2 cellular contexts compared by ENCODE assay signal in the genomic region with DNA sequence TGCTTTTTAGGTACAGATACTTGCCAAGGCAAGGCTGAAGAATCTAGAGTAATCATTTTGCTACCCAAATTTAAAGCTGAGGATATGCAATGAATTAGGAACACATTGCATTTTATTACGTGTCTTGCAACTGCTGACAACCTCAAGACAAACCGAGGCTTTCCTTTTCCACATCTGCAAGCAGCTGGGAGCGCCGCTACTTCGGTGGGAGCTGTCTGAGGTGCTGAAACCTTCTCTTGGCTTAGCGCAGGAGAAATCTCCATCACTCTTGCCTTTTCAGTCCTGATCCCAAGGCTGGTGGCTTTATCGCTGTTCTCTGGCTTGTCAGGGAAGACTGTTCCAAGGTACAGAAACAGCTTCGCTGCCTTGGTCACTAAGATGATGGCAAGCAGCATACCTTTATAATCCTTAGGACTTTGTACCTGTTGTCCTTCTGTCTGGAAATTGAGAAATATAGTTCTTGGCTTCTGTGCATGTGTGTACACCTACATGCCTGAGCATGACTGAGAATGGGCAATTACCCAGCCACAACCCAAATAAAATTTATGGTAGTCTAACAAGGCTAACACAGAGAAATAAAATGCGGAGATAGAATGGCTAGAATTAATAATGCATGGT.
TF ChIP-seq lines count a peak whose summit lies in the region.

No MANE protein-coding gene starts in this region.

TF ChIP-seq in H1, 55 proteins besides CTCF, POLR2A, EP300 and RAD21:
- TF ChIP-seq SAP30 (IDR thresholded peaks at IDR 0.05; ENCODE audit: insufficient read depth, insufficient replicate concordance, low read length) (peak; percentile 78), SIN3A (conservative IDR thresholded peaks at IDR 0.05 in 1 of 2, IDR thresholded peaks at IDR 0.05 in 1 of 2; ENCODE audit: low read depth in 1 of 2, low read length in 2 of 2) (peak; percentile 97), HDAC2 (IDR thresholded peaks at IDR 0.05; ENCODE audit: borderline replicate concordance in 1 of 2, low read depth in 2 of 2, low read length in 2 of 2) (peak; percentile 45 to 75; a peak in 2 of 4 replicates)

TF ChIP-seq in neural cell, 6 proteins besides CTCF, POLR2A, EP300 and RAD21:
- peak; percentile 17 for TF ChIP-seq SMC3 (conservative IDR thresholded peaks at IDR 0.05; ENCODE audit: poor library complexity)
- TF ChIP-seq, protein P1, sequence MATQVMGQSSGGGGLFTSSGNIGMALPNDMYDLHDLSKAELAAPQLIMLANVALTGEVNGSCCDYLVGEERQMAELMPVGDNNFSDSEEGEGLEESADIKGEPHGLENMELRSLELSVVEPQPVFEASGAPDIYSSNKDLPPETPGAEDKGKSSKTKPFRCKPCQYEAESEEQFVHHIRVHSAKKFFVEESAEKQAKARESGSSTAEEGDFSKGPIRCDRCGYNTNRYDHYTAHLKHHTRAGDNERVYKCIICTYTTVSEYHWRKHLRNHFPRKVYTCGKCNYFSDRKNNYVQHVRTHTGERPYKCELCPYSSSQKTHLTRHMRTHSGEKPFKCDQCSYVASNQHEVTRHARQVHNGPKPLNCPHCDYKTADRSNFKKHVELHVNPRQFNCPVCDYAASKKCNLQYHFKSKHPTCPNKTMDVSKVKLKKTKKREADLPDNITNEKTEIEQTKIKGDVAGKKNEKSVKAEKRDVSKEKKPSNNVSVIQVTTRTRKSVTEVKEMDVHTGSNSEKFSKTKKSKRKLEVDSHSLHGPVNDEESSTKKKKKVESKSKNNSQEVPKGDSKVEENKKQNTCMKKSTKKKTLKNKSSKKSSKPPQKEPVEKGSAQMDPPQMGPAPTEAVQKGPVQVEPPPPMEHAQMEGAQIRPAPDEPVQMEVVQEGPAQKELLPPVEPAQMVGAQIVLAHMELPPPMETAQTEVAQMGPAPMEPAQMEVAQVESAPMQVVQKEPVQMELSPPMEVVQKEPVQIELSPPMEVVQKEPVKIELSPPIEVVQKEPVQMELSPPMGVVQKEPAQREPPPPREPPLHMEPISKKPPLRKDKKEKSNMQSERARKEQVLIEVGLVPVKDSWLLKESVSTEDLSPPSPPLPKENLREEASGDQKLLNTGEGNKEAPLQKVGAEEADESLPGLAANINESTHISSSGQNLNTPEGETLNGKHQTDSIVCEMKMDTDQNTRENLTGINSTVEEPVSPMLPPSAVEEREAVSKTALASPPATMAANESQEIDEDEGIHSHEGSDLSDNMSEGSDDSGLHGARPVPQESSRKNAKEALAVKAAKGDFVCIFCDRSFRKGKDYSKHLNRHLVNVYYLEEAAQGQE (IDR thresholded peaks at IDR 0.05; ENCODE audit: borderline replicate concordance) = peak; percentile 56
